Comparison of ENCODE assay signal across 13 cellular contexts in genomic region chr1:205536759-205537361, GRCh38. TPM values are rescaled to one million over a fixed set of nuclear protein-coding genes. Genes with fewer than 3 reads are reported as not detected.
DNase-seq lines count a peak whose midpoint lies in the region; ATAC-seq, FAIRE-seq and TF ChIP-seq lines count a peak whose summit lies in the region.
"Had no signal": no experiment of that assay in that cellular context is flagged by ENCODE, and none has a peak within 500 bp of the region (broad histone marks: within the 10 kb centered on the region; RNA-seq: fewer than 3 reads in every experiment).

No MANE protein-coding gene starts in this region.

- no peaks in the 10 kb centered on the region for H4K20me1 ChIP-seq in PC-3 (ENCODE audit: low read length)

- DNase-seq in GM18507 (ENCODE audit: extremely low spot score, insufficient read length, low read depth) = no peak
- DNase-seq in PC-3 = peak; percentile 59
- DNase-seq in heart left ventricle = peak in 2 of 5 donors; percentile 53 to 59
- DNase-seq in small intestine = peak; percentile 73
- DNase-seq in stimulated activated CD4-positive, alpha-beta T cell treated with anti-CD3 and anti-CD28 coated beads, Interleukin-4, amount 100 ng/mL, for 24 hours = no peak
- DNase-seq in A673 (ENCODE audit: low spot score) = no peak
- DNase-seq: activated T-cell treated with anti-CD3 and anti-CD28 coated beads for 4 hours, naive B cell, NCI-H187 treated with DMSO at 0.1 percent for 48 hours had no signal

- BruUV-seq in PC-3 (replicated peaks; lab: Mats Ljungman, UMichigan) (no TSS peak), A673 (replicated peaks; lab: Mats Ljungman, UMichigan) (no TSS peak)

- intact Hi-C loops in PC-3 (cut with micrococcal nuclease) = no loop called here
- intact Hi-C loops in heart left ventricle (cut with DNase I) = loop anchor here in 3 of 10 donors (5.0 to 10.0 kb wide), 3 partner anchors 45 to 98 kb away; partner anchors contain the start of gene ELK4 (in 1 of the 3)
- intact Hi-C loops in A673 (cut with micrococcal nuclease; ENCODE audit: unreplicated experiment) = no loop called here

- no peaks in the 10 kb centered on the region for H3F3A ChIP-seq in PC-3 (ENCODE audit: low read length, unreplicated experiment)

- 51 to 57% (median 56%) methylated on average over 9 of the region's 9 CpGs for WGBS in heart left ventricle, 4 donors
- WGBS in small intestine, 3 donors = 14 to 48% (median 15%) methylated on average over 9 of the region's 9 CpGs

- peak overlapping the region; percentile 50 for H3K27ac ChIP-seq in PC-3 (ENCODE audit: low read length)
- peak overlapping the region in 2 of 12 donors; percentile 19 to 21 for H3K27ac ChIP-seq in heart left ventricle
- no peak overlapping the region for H3K27ac ChIP-seq in small intestine (ENCODE audit: low read depth in 1 of 2, low read length in 1 of 2)
- no peak overlapping the region for H3K27ac ChIP-seq in A673 (ENCODE audit: low read depth, low read length, poor library complexity, severe bottlenecking)

- POLR2A ChIA-PET in PC-3 (lab: Charles Lee; ENCODE audit: unreplicated experiment) = no interaction called here
- POLR2A ChIA-PET in A673 (lab: Charles Lee; ENCODE audit: low non-redundant PET) = no interaction called here

- H3K36me3 ChIP-seq in PC-3 (ENCODE audit: low read depth, low read length) = no peaks in the 10 kb centered on the region
- H3K36me3 ChIP-seq in heart left ventricle = peaks cover 0 to 6% (median 2%) of the 10 kb centered on the region in 9 donors
- H3K36me3 ChIP-seq in small intestine (ENCODE audit: control insufficient read depth in 2 of 2, insufficient read depth in 2 of 2, low read length in 2 of 2) = peaks cover 0 to 2% of the 10 kb centered on the region in 2 donors
- H3K36me3 ChIP-seq in A673 (ENCODE audit: insufficient read depth, low read length, poor library complexity, severe bottlenecking) = no peaks in the 10 kb centered on the region

- H3K27me3 ChIP-seq in PC-3 (ENCODE audit: low read length) = no peaks in the 10 kb centered on the region
- no peaks in the 10 kb centered on the region for H3K27me3 ChIP-seq in heart left ventricle
- H3K27me3 ChIP-seq in small intestine (ENCODE audit: control insufficient read depth in 2 of 2, insufficient read depth in 2 of 2, low read length in 2 of 2) = no peaks in the 10 kb centered on the region
- peaks cover 4% of the 10 kb centered on the region for H3K27me3 ChIP-seq in A673 (replicated peaks; ENCODE audit: insufficient read depth, low read depth, low read length, poor library complexity)

- H3K4me2 ChIP-seq in PC-3 (ENCODE audit: low read length) = peak overlapping the region; percentile 45; the same call in 1 of the 2 replicates
- H3K4me2 ChIP-seq: SK-N-SH had no signal

- no peaks in the 10 kb centered on the region for H3K79me2 ChIP-seq in PC-3 (ENCODE audit: low read length)

- no peaks in the 10 kb centered on the region for H3K9me2 ChIP-seq in PC-3 (replicated peaks; ENCODE audit: low read length)
- H3K9me2 ChIP-seq: SK-N-SH had no signal

- peak; percentile 65 for FAIRE-seq in GM18507 (lab: Jason Lieb, UNC)
- no peak for FAIRE-seq in small intestine (lab: Jason Lieb, UNC)
- FAIRE-seq: colon, HTR-8/SVneo had no signal

- H3K9me3 ChIP-seq in PC-3 (ENCODE audit: low read length) = no peaks in the 10 kb centered on the region
- H3K9me3 ChIP-seq in heart left ventricle = no peaks in the 10 kb centered on the region
- H3K9me3 ChIP-seq in small intestine (ENCODE audit: control insufficient read depth, low read depth) = no peaks in the 10 kb centered on the region
- H3K9me3 ChIP-seq in A673 (ENCODE audit: low read depth, low read length, poor library complexity, severe bottlenecking) = no peaks in the 10 kb centered on the region
- H3K9me3 ChIP-seq: SK-N-SH had no signal

- peaks cover 25% of the 10 kb centered on the region for H3K4me1 ChIP-seq in PC-3 (ENCODE audit: insufficient read depth, low read length)
- peaks cover 0 to 21% (median 6%) of the 10 kb centered on the region in 12 donors for H3K4me1 ChIP-seq in heart left ventricle
- H3K4me1 ChIP-seq in small intestine (ENCODE audit: control insufficient read depth in 2 of 2, insufficient read depth in 1 of 2, low read depth in 1 of 2, low read length in 1 of 2) = no peaks in the 10 kb centered on the region
- no peaks in the 10 kb centered on the region for H3K4me1 ChIP-seq in A673 (ENCODE audit: insufficient read depth, low read length, poor library complexity, severe bottlenecking)

- no peak overlapping the region for H3K9ac ChIP-seq in PC-3 (ENCODE audit: low read length)
- H3K9ac ChIP-seq: SK-N-SH had no signal

- H3K4me3 ChIP-seq in PC-3 (ENCODE audit: low read length) (no peak overlapping the region), heart left ventricle (no peak overlapping the region), small intestine (ENCODE audit: low read depth in 1 of 2, low read length in 2 of 2) (no peak overlapping the region), A673 (ENCODE audit: low read depth, low read length, poor library complexity, severe bottlenecking) (no peak overlapping the region)

- ATAC-seq in PC-3 (peak; percentile 71), heart left ventricle (peak; percentile 56 to 81 (median 68)), GM21423 (IDR thresholded peaks at IDR 0.05; ENCODE audit: unreplicated experiment) (no peak)

- CTCF ChIA-PET in PC-3 (lab: Charles Lee) (interaction anchor here (0.6 to 1.2 kb wide), 4 partner anchors 8 to 51 kb away, joined by 3 to 4 read pairs (median 3); a partner anchor contains a TSS), A673 (lab: Charles Lee) (no interaction called here)

- peak overlapping the region; percentile 54 for H2AFZ ChIP-seq in PC-3 (ENCODE audit: low read length)

- TF ChIP-seq POLR2A in heart left ventricle (IDR thresholded peaks at IDR 0.05) = no peak

- TF ChIP-seq CTCF in PC-3 (conservative IDR thresholded peaks at IDR 0.05; ENCODE audit: low read depth, low read length) (no peak), heart left ventricle (IDR thresholded peaks at IDR 0.05) (no peak), A673 (conservative IDR thresholded peaks at IDR 0.05; ENCODE audit: low read depth, low read length) (no peak)

RNA-seq across cellular contexts. Expression of gene CDK18, which starts 32.4 kb away (rescaled TPM):
- total RNA-seq in PC-3 (2014; rRNA removed) = 13.2 and 16.4 TPM in 2 replicates
- total RNA-seq in heart left ventricle = 100 to 1,000 TPM; 106 to 198 (median 141) TPM
- polyA plus RNA-seq in heart left ventricle = 100 to 1,000 TPM in 1 of 2 donors, 10 to 100 TPM in 1; 62.5 to 147 TPM
- 10 to 100 TPM; 32.7 to 62.4 (median 43.8) TPM for polyA plus RNA-seq in small intestine
- 9.2 and 29.3 TPM in 2 replicates for total RNA-seq in A673 (2021)

Comparison
In these comparisons a context has a peak if more than half of its experiments do, and no peak if none do; other contexts are left out.
1. DNase-seq: peak in PC-3 (single experiment) and small intestine (single experiment); none in GM18507 (single experiment), stimulated activated CD4-positive, alpha-beta T cell treated with anti-CD3 and anti-CD28 coated beads, Interleukin-4, amount 100 ng/mL, for 24 hours (single experiment) and A673 (single experiment).